In the genomic region with DNA sequence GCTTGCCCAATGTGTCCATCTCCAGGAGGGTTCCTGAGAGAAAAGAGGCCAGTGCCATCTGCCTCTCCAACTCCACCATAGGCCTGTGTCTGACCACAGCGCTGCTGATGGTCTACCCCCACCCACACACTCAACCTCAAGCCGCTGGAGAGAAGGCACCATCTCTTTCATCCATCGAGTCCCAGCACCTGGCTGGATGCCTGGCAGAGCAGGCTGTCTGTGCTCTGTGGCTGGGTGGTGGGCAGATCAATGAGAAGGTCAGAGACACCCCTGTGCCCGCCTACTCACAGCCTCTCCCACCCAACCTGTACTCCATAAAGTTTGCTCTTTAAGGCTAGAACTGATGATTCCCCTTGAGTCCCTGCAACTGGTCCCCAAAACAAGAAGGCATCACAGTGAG, we compare ENCODE assay signal across 23 cellular contexts. TPM values are rescaled to one million over a fixed set of nuclear protein-coding genes. Genes with fewer than 3 reads are reported as not detected.
"Had no signal": no experiment of that assay in that cellular context is flagged by ENCODE, and none has a peak within 500 bp of the region (broad histone marks: within the 10 kb centered on the region; RNA-seq: fewer than 3 reads in every experiment).

No MANE protein-coding gene starts in this region.

- H3K9me3 ChIP-seq: SK-N-SH had no signal

- ATAC-seq: HepG2, Panc1 had no signal

- DNase-seq: IMR-90, Karpas-422, KG1, MM.1S, NCI-H1092 treated with DMSO at 0.1 percent for 48 hours, NCI-H1436, NCI-H187, NCI-H2029, NCI-H2081 treated with DMSO at 0.1 percent for 48 hours, NCI-H2171, NCI-H226, NCI-H446, NCI-H510A, NCI-H524 treated with DMSO at 0.1 percent for 48 hours, NCI-H69, NCI-H774, SHP77, SK-N-SH had no signal

RNA-seq across cellular contexts. Expression of gene CLRN3, which starts 58.0 kb away (rescaled TPM):
- total RNA-seq: HepG2, HT1080, IMR-90, M059J, SK-MEL-5 had no signal
- polyA plus RNA-seq: HepG2, IMR-90 had no signal
